12 cellular contexts compared by ENCODE assay signal in genomic region chr6:157229733-157230132, GRCh38.
DNase-seq lines count a peak whose midpoint lies in the region; ATAC-seq, FAIRE-seq and TF ChIP-seq lines count a peak whose summit lies in the region.
"Had no signal": no experiment of that assay in that cellular context is flagged by ENCODE, and none has a peak within 500 bp of the region (broad histone marks: within the 10 kb centered on the region; RNA-seq: fewer than 3 reads in every experiment).

No MANE protein-coding gene starts in this region.

- FAIRE-seq in K562 (lab: Jason Lieb, UNC) = no peak
- FAIRE-seq: urothelium cell line had no signal

- peak; percentile 19 for DNase-seq in DMS 273 (lab: John Stamatoyannopoulos, UW; ENCODE audit: unreplicated experiment)
- DNase-seq in DMS 273 treated with DMSO at 0.1 percent for 48 hours (lab: John Stamatoyannopoulos, UW) = no peak
- peak; percentile 92 for DNase-seq in NCI-H2171 (lab: John Stamatoyannopoulos, UW)
- no peak for DNase-seq in K562 (ENCODE audit: extremely low read depth in 1 of 4, low spot score in 3 of 4)
- no peak for DNase-seq in activated naive CD8-positive, alpha-beta T cell treated with anti-CD3 and anti-CD28 coated beads for 36 hours
- no peak for DNase-seq in midbrain (lab: John Stamatoyannopoulos, UW)
- DNase-seq: activated effector memory CD4-positive, alpha-beta T cell treated with Interleukin-2 at 50 U/mL for 16 hours; EL had no signal

- H3K27me3 ChIP-seq in K562 (ENCODE audit: control insufficient read depth in 2 of 2, insufficient read depth in 2 of 2, low read length in 2 of 2) = peaks cover 0 to 9% of the 10 kb centered on the region in 2 experiments; a peak in 1 of 5 replicates

- no peak for TF ChIP-seq RAD21 in K562 (CRISPR knock-in tag; conservative IDR thresholded peaks at IDR 0.05 in 1 of 2, IDR thresholded peaks at IDR 0.05 in 1 of 2)

- in situ Hi-C loops in K562 (cut with MboI) = no loop called here

- peaks cover 14% of the 10 kb centered on the region for H3K4me1 Mint-ChIP-seq in stimulated activated memory B cell treated with anti-CD40 and anti-IgM and Interleukin-4, amounts not matched to agents 10 μg/mL and 1 μg/mL and 100 μg/mL, for 72 hours
- H3K4me1 Mint-ChIP-seq in activated naive CD8-positive, alpha-beta T cell treated with anti-CD3 and anti-CD28 coated beads for 36 hours = peaks cover 10% of the 10 kb centered on the region

- H3K9me1 ChIP-seq in K562 (ENCODE audit: control insufficient read depth, insufficient read depth, low read length) = no peaks in the 10 kb centered on the region

- H3K27ac Mint-ChIP-seq in stimulated activated memory B cell treated with anti-CD40 and anti-IgM and Interleukin-4, amounts not matched to agents 10 μg/mL and 1 μg/mL and 100 μg/mL, for 72 hours = no peak overlapping the region
- H3K27ac Mint-ChIP-seq in activated naive CD8-positive, alpha-beta T cell treated with anti-CD3 and anti-CD28 coated beads for 36 hours = no peak overlapping the region

- H3K36me3 ChIP-seq in K562 (ENCODE audit: control insufficient read depth, insufficient read depth, low read length) = no peaks in the 10 kb centered on the region

- no peak for ATAC-seq in K562
- ATAC-seq in stimulated activated memory B cell treated with anti-CD40 and anti-IgM and Interleukin-4, amounts not matched to agents 10 μg/mL and 1 μg/mL and 100 μg/mL, for 72 hours = peak; percentile 20
- ATAC-seq in GM21717 (IDR thresholded peaks at IDR 0.05; ENCODE audit: unreplicated experiment) = no peak

- no peak overlapping the region for H3K27ac ChIP-seq in K562 (ENCODE audit: extremely low read depth, low read depth, low read length)
- H3K27ac ChIP-seq: 22Rv1 had no signal

- BruUV-seq in K562 (replicated peaks; lab: Mats Ljungman, UMichigan) = no TSS peak

- peaks cover 55% of the 10 kb centered on the region for H3K27me3 Mint-ChIP-seq in stimulated activated memory B cell treated with anti-CD40 and anti-IgM and Interleukin-4, amounts not matched to agents 10 μg/mL and 1 μg/mL and 100 μg/mL, for 72 hours
- peaks cover 36% of the 10 kb centered on the region for H3K27me3 Mint-ChIP-seq in activated naive CD8-positive, alpha-beta T cell treated with anti-CD3 and anti-CD28 coated beads for 36 hours

- H3K9ac ChIP-seq in K562 (ENCODE audit: insufficient read depth in 1 of 2, low read depth in 2 of 2, low read length in 2 of 2) = no peak overlapping the region

- intact Hi-C loops in K562 (cut with micrococcal nuclease) = no loop called here

- no peak overlapping the region for H3K4me3 Mint-ChIP-seq in stimulated activated memory B cell treated with anti-CD40 and anti-IgM and Interleukin-4, amounts not matched to agents 10 μg/mL and 1 μg/mL and 100 μg/mL, for 72 hours
- H3K4me3 Mint-ChIP-seq in activated naive CD8-positive, alpha-beta T cell treated with anti-CD3 and anti-CD28 coated beads for 36 hours = no peak overlapping the region

- TF ChIP-seq POLR2A in K562 (conservative IDR thresholded peaks at IDR 0.05) = no peak

- no peaks in the 10 kb centered on the region for H3K9me3 ChIP-seq in K562 (replicated peaks; ENCODE audit: control insufficient read depth, insufficient read depth, low read depth, low read length)

- no peak for TF ChIP-seq EP300 in K562 (IDR thresholded peaks at IDR 0.05; ENCODE audit: low read length)

- H3K36me3 Mint-ChIP-seq in stimulated activated memory B cell treated with anti-CD40 and anti-IgM and Interleukin-4, amounts not matched to agents 10 μg/mL and 1 μg/mL and 100 μg/mL, for 72 hours = no peaks in the 10 kb centered on the region
- H3K36me3 Mint-ChIP-seq in activated naive CD8-positive, alpha-beta T cell treated with anti-CD3 and anti-CD28 coated beads for 36 hours = no peaks in the 10 kb centered on the region

- H3K4me1 ChIP-seq in K562 (replicated peaks in 1 of 2; ENCODE audit: control insufficient read depth in 2 of 2, insufficient read depth in 2 of 2, low read length in 2 of 2) = peaks cover 25 to 45% of the 10 kb centered on the region in 2 experiments

- H3K79me2 ChIP-seq in K562 (ENCODE audit: control insufficient read depth, insufficient read depth, low read length) = no peaks in the 10 kb centered on the region

- WGBS in K562 (ENCODE audit: insufficient coverage, low coverage, missing lambda C conversion rate) = 60% methylated on average over 8 of the region's 8 CpGs

- no peaks in the 10 kb centered on the region for H4K20me1 ChIP-seq in K562 (replicated peaks; ENCODE audit: control insufficient read depth, insufficient read depth, low read length)

- no peak overlapping the region for H3K4me2 ChIP-seq in K562 (ENCODE audit: insufficient read depth, low read length)

- H3K4me3 ChIP-seq in K562 = no peak overlapping the region

- no peak for TF ChIP-seq CTCF in K562 (IDR thresholded peaks at IDR 0.05 in 2 of 3, conservative IDR thresholded peaks at IDR 0.05 in 1 of 3; ENCODE audit: insufficient read depth in 2 of 3, low read depth in 1 of 3, low read length in 3 of 3)

- H3K9me3 Mint-ChIP-seq in stimulated activated memory B cell treated with anti-CD40 and anti-IgM and Interleukin-4, amounts not matched to agents 10 μg/mL and 1 μg/mL and 100 μg/mL, for 72 hours = no peaks in the 10 kb centered on the region
- H3K9me3 Mint-ChIP-seq in activated naive CD8-positive, alpha-beta T cell treated with anti-CD3 and anti-CD28 coated beads for 36 hours = no peaks in the 10 kb centered on the region

- no peak overlapping the region for H2AFZ ChIP-seq in K562 (ENCODE audit: low read depth, low read length)

- POLR2A ChIA-PET in K562 (lab: Yijun Ruan, JAX) = interaction anchor here (0.8 kb wide), 1 partner anchor 12 kb away, joined by 3 read pairs; no protein-coding TSS in a partner anchor

- CTCF ChIA-PET in K562 (lab: Yijun Ruan, JAX; ENCODE audit: low intra/inter-chr PET ratio) = no interaction called here

TF ChIP-seq in K562, 482 proteins besides CTCF, POLR2A, EP300 and RAD21:
- peak; percentile 66; the same call in 1 of the 2 replicates for TF ChIP-seq ZBTB33 (CRISPR knock-in tag; IDR thresholded peaks at IDR 0.05)
- TF ChIP-seq TOE1 (IDR thresholded peaks at IDR 0.05; ENCODE audit: borderline replicate concordance) = no peak
- TF ChIP-seq TOE1 (CRISPR knock-in tag; IDR thresholded peaks at IDR 0.05; ENCODE audit: borderline replicate concordance, low read depth) = no peak

Comparison
In these comparisons a context has a peak if more than half of its experiments do, and no peak if none do; other contexts are left out.
1. DNase-seq: peak in DMS 273 (single experiment) and NCI-H2171 (single experiment); none in DMS 273 treated with DMSO at 0.1 percent for 48 hours (single experiment), K562 (0 of 4), activated naive CD8-positive, alpha-beta T cell treated with anti-CD3 and anti-CD28 coated beads for 36 hours (single experiment) and midbrain (single experiment).